ENCODE assay signal across 1 cellular context in genomic region chr7:101201695-101202602, GRCh38.
TF ChIP-seq lines count a peak whose summit lies in the region.

No MANE protein-coding gene starts in this region.

TF ChIP-seq in HepG2, 621 proteins besides CTCF, POLR2A, EP300 and RAD21 (continued from another document and continues in another):
- TF ChIP-seq ZFP91 (CRISPR knock-in tag; IDR thresholded peaks at IDR 0.05; ENCODE audit: borderline replicate concordance), result peak; percentile 64; the same call in 1 of the 2 replicates
- no peak for TF ChIP-seq RBM22 (optimal IDR thresholded peaks at IDR 0.05; ENCODE audit: low read length)
- no peak for TF ChIP-seq MLXIP (CRISPR knock-in tag; IDR thresholded peaks at IDR 0.05; ENCODE audit: borderline replicate concordance)
- TF ChIP-seq ZNF136 (CRISPR knock-in tag; IDR thresholded peaks at IDR 0.05; ENCODE audit: low read depth), result no peak
- no peak for TF ChIP-seq ZNF558 (CRISPR knock-in tag; IDR thresholded peaks at IDR 0.05; ENCODE audit: borderline replicate concordance)
- no peak for TF ChIP-seq HBP1 (CRISPR knock-in tag; IDR thresholded peaks at IDR 0.05; ENCODE audit: low read depth)
- peak; percentile 58; the same call in 1 of the 2 replicates for TF ChIP-seq BRF2 (CRISPR knock-in tag; IDR thresholded peaks at IDR 0.05)
- no peak for TF ChIP-seq HMGXB3 (CRISPR knock-in tag; IDR thresholded peaks at IDR 0.05; ENCODE audit: borderline replicate concordance)
- peak; percentile 48; the same call in 1 of the 2 replicates for TF ChIP-seq ARID2 (CRISPR knock-in tag; IDR thresholded peaks at IDR 0.05; ENCODE audit: borderline replicate concordance)
- TF ChIP-seq BCLAF1 (IDR thresholded peaks at IDR 0.05), result no peak
- no peak for TF ChIP-seq ZNF7 (CRISPR knock-in tag; IDR thresholded peaks at IDR 0.05)
- TF ChIP-seq ZNF138 (CRISPR knock-in tag; IDR thresholded peaks at IDR 0.05; ENCODE audit: low read depth), result no peak
- peak; percentile 48 for TF ChIP-seq ZNF18 (CRISPR knock-in tag; IDR thresholded peaks at IDR 0.05; ENCODE audit: insufficient replicate concordance)
- 0 out of 2 replicates have a peak, but pooled peaks have one; percentile 11 for TF ChIP-seq BCL3 (CRISPR knock-in tag; IDR thresholded peaks at IDR 0.05)
- TF ChIP-seq CENPT (CRISPR knock-in tag; IDR thresholded peaks at IDR 0.05; ENCODE audit: low read depth), result 0 out of 2 replicates have a peak, but pooled peaks have one; percentile 38
- TF ChIP-seq SIN3B (IDR thresholded peaks at IDR 0.05; ENCODE audit: low read length), result no peak
- TF ChIP-seq TARDBP (CRISPR knock-in tag; IDR thresholded peaks at IDR 0.05), result peak; percentile 14; the same call in 1 of the 2 replicates
- no peak for TF ChIP-seq XBP1 (CRISPR knock-in tag; IDR thresholded peaks at IDR 0.05)
- no peak for TF ChIP-seq PAWR (CRISPR knock-in tag; IDR thresholded peaks at IDR 0.05; ENCODE audit: borderline replicate concordance)
- TF ChIP-seq SALL2 (CRISPR knock-in tag; IDR thresholded peaks at IDR 0.05), result 0 out of 2 replicates have a peak, but pooled peaks have one; percentile 13
- TF ChIP-seq ZNF496 (CRISPR knock-in tag; IDR thresholded peaks at IDR 0.05; ENCODE audit: insufficient replicate concordance), result no peak
- TF ChIP-seq MEIS1 (CRISPR knock-in tag; IDR thresholded peaks at IDR 0.05; ENCODE audit: borderline replicate concordance), result no peak
- peak; percentile 56; the same call in 1 of the 2 replicates for TF ChIP-seq BORCS8-MEF2B (CRISPR knock-in tag; IDR thresholded peaks at IDR 0.05)
- TF ChIP-seq E2F5 (CRISPR knock-in tag; conservative IDR thresholded peaks at IDR 0.05), result no peak
- 0 out of 2 replicates have a peak, but pooled peaks have one; percentile 41 for TF ChIP-seq ZNF232 (CRISPR knock-in tag; IDR thresholded peaks at IDR 0.05; ENCODE audit: borderline replicate concordance)
- no peak for TF ChIP-seq ZFP41 (CRISPR knock-in tag; IDR thresholded peaks at IDR 0.05; ENCODE audit: borderline replicate concordance)
- 0 out of 2 replicates have a peak, but pooled peaks have one; percentile 32 for TF ChIP-seq GZF1 (CRISPR knock-in tag; IDR thresholded peaks at IDR 0.05)
- no peak for TF ChIP-seq GLI4 (CRISPR knock-in tag; IDR thresholded peaks at IDR 0.05; ENCODE audit: borderline replicate concordance)
- peak; percentile 46; the same call in 1 of the 2 replicates for TF ChIP-seq CHD4 (IDR thresholded peaks at IDR 0.05; ENCODE audit: borderline replicate concordance, low read length)
- TF ChIP-seq ZNF713 (CRISPR knock-in tag; IDR thresholded peaks at IDR 0.05), result 0 out of 2 replicates have a peak, but pooled peaks have one; percentile 56
- no peak for TF ChIP-seq PREB (CRISPR knock-in tag; IDR thresholded peaks at IDR 0.05)
- peak; percentile 66 for TF ChIP-seq HOXA5 (CRISPR knock-in tag; IDR thresholded peaks at IDR 0.05)
- TF ChIP-seq ZNF724P (CRISPR knock-in tag; IDR thresholded peaks at IDR 0.05; ENCODE audit: borderline replicate concordance), result no peak
- no peak for TF ChIP-seq DPF2 (CRISPR knock-in tag; IDR thresholded peaks at IDR 0.05; ENCODE audit: borderline replicate concordance, low read depth)
- TF ChIP-seq ATF5 (CRISPR knock-in tag; IDR thresholded peaks at IDR 0.05; ENCODE audit: low read depth), result no peak
- TF ChIP-seq MZF1 (CRISPR knock-in tag; IDR thresholded peaks at IDR 0.05; ENCODE audit: borderline replicate concordance), result no peak
- peak; percentile 79 for TF ChIP-seq DR1 (CRISPR knock-in tag; IDR thresholded peaks at IDR 0.05)
